1 cellular context compared by ENCODE assay signal in genomic region chr15:81001180-81002003, GRCh38.
TF ChIP-seq lines count a peak whose summit lies in the region.

No MANE protein-coding gene starts in this region.

TF ChIP-seq in K562, 482 proteins besides CTCF, POLR2A, EP300 and RAD21 (continued from another document and continues in another):
- TF ChIP-seq ZNF609 (CRISPR knock-in tag; IDR thresholded peaks at IDR 0.05; ENCODE audit: borderline replicate concordance), result no peak
- no peak for TF ChIP-seq ZBTB1 (CRISPR knock-in tag; IDR thresholded peaks at IDR 0.05; ENCODE audit: borderline replicate concordance, low read depth)
- TF ChIP-seq SREBF1 (IDR thresholded peaks at IDR 0.05; ENCODE audit: borderline replicate concordance, low read depth, low read length), result no peak
- TF ChIP-seq NONO (IDR thresholded peaks at IDR 0.05; ENCODE audit: low read depth in 2 of 2, low read length in 1 of 2), result peak in 1 of 2 experiments; percentile 57; a peak in 2 of 4 replicates
- TF ChIP-seq WHSC1 (IDR thresholded peaks at IDR 0.05; ENCODE audit: low read length), result no peak
- TF ChIP-seq HNRNPL (IDR thresholded peaks at IDR 0.05; ENCODE audit: low read depth, low read length), result no peak
- peak in 1 of 2 experiments; percentile 57; a peak in 1 of 4 replicates for TF ChIP-seq TEAD1 (CRISPR knock-in tag; IDR thresholded peaks at IDR 0.05)
- no peak for TF ChIP-seq CSDE1 (IDR thresholded peaks at IDR 0.05)
- TF ChIP-seq CBFB (CRISPR knock-in tag; IDR thresholded peaks at IDR 0.05), result no peak
- TF ChIP-seq POLR2H (tag; IDR thresholded peaks at IDR 0.05; ENCODE audit: low read depth), result no peak
- TF ChIP-seq KDM5B (IDR thresholded peaks at IDR 0.05; ENCODE audit: insufficient replicate concordance, low read depth, low read length), result no peak
- TF ChIP-seq HEY1 (CRISPR knock-in tag; IDR thresholded peaks at IDR 0.05; ENCODE audit: borderline replicate concordance), result no peak
- TF ChIP-seq ZNF224 (CRISPR knock-in tag; IDR thresholded peaks at IDR 0.05), result no peak; the same call in 1 of the 2 replicates
- no peak for TF ChIP-seq ZNF584 (CRISPR knock-in tag; IDR thresholded peaks at IDR 0.05; ENCODE audit: low read depth)
- peak; percentile 40 for TF ChIP-seq CHD1 (IDR thresholded peaks at IDR 0.05; ENCODE audit: low read length)
- no peak for TF ChIP-seq IRF1 (CRISPR knock-in tag; IDR thresholded peaks at IDR 0.05; ENCODE audit: borderline replicate concordance)
- TF ChIP-seq SMAD4 (CRISPR knock-in tag; conservative IDR thresholded peaks at IDR 0.05), result peak; percentile 85
- peak in 1 of 2 experiments; percentile 38; a peak in 1 of 4 replicates for TF ChIP-seq ZNF639 (CRISPR knock-in tag; conservative IDR thresholded peaks at IDR 0.05 in 1 of 2, IDR thresholded peaks at IDR 0.05 in 1 of 2)
- TF ChIP-seq KLF10 (CRISPR knock-in tag; IDR thresholded peaks at IDR 0.05), result no peak
- peak; percentile 95 for TF ChIP-seq CTBP1 (IDR thresholded peaks at IDR 0.05; ENCODE audit: borderline replicate concordance)
- TF ChIP-seq MYBL2 (IDR thresholded peaks at IDR 0.05; ENCODE audit: low read depth), result no peak
- no peak for TF ChIP-seq MYBL2 (CRISPR knock-in tag; IDR thresholded peaks at IDR 0.05; ENCODE audit: borderline replicate concordance)
- TF ChIP-seq ZNF57 (CRISPR knock-in tag; IDR thresholded peaks at IDR 0.05), result no peak
- no peak for TF ChIP-seq SRF (CRISPR knock-in tag; IDR thresholded peaks at IDR 0.05)
- TF ChIP-seq BCOR (IDR thresholded peaks at IDR 0.05), result no peak
- no peak for TF ChIP-seq ETV5 (CRISPR knock-in tag; IDR thresholded peaks at IDR 0.05; ENCODE audit: low read depth)
- TF ChIP-seq TRIM24 (IDR thresholded peaks at IDR 0.05), result no peak
- no peak for TF ChIP-seq EGR1 (conservative IDR thresholded peaks at IDR 0.05)
- TF ChIP-seq NFE2 (IDR thresholded peaks at IDR 0.05; ENCODE audit: low read depth), result no peak
- TF ChIP-seq NEUROD1 (IDR thresholded peaks at IDR 0.05; ENCODE audit: borderline replicate concordance, low read depth, low read length, partially characterized antibody), result no peak
- TF ChIP-seq ZNF830 (CRISPR knock-in tag; IDR thresholded peaks at IDR 0.05), result no peak
- peak; percentile 66; the same call in 1 of the 2 replicates for TF ChIP-seq E2F3 (CRISPR knock-in tag; IDR thresholded peaks at IDR 0.05)
- TF ChIP-seq CREB3L1 (IDR thresholded peaks at IDR 0.05; ENCODE audit: borderline replicate concordance, low read depth), result peak; percentile 62; the same call in 1 of the 2 replicates
- TF ChIP-seq CREB1 (IDR thresholded peaks at IDR 0.05), result peak; percentile 65; the same call in 1 of the 2 replicates
- no peak; the same call in 1 of the 2 replicates for TF ChIP-seq CREB1 (CRISPR knock-in tag; IDR thresholded peaks at IDR 0.05)
- TF ChIP-seq TGIF2 (CRISPR knock-in tag; IDR thresholded peaks at IDR 0.05), result no peak; the same call in 1 of the 2 replicates
- TF ChIP-seq PTRF (tag; IDR thresholded peaks at IDR 0.05), result no peak
- TF ChIP-seq HCFC1 (IDR thresholded peaks at IDR 0.05; ENCODE audit: low read depth, low read length), result no peak
- peak; percentile 61 for TF ChIP-seq FIP1L1 (IDR thresholded peaks at IDR 0.05; ENCODE audit: low read depth, low read length, poor library complexity, severe bottlenecking)
- TF ChIP-seq RAD51 (IDR thresholded peaks at IDR 0.05; ENCODE audit: borderline replicate concordance, low read depth), result no peak
- no peak for TF ChIP-seq SNAPC5 (CRISPR knock-in tag; IDR thresholded peaks at IDR 0.05)
- TF ChIP-seq HOMEZ (CRISPR knock-in tag; IDR thresholded peaks at IDR 0.05), result no peak
- TF ChIP-seq ZC3H4 (CRISPR knock-in tag; IDR thresholded peaks at IDR 0.05; ENCODE audit: borderline replicate concordance), result no peak
- no peak for TF ChIP-seq POLR3A (IDR thresholded peaks at IDR 0.05; ENCODE audit: borderline replicate concordance, extremely low read depth, insufficient read depth, insufficient read length)
- no peak for TF ChIP-seq IRF9 (tag; IDR thresholded peaks at IDR 0.05)
- TF ChIP-seq NUFIP1 (IDR thresholded peaks at IDR 0.05; ENCODE audit: partially characterized antibody), result no peak
- TF ChIP-seq ZZZ3 (IDR thresholded peaks at IDR 0.05), result no peak
- no peak for TF ChIP-seq STAT5B (CRISPR knock-in tag; IDR thresholded peaks at IDR 0.05)
- 0 out of 2 replicates have a peak, but pooled peaks have one; percentile 2 for TF ChIP-seq MTA3 (IDR thresholded peaks at IDR 0.05; ENCODE audit: borderline replicate concordance)
- no peak for TF ChIP-seq ZSCAN29 (IDR thresholded peaks at IDR 0.05)
- TF ChIP-seq RREB1 (CRISPR knock-in tag; IDR thresholded peaks at IDR 0.05), result no peak
- no peak for TF ChIP-seq DEAF1 (CRISPR knock-in tag; IDR thresholded peaks at IDR 0.05)
- TF ChIP-seq TFAM (CRISPR knock-in tag; conservative IDR thresholded peaks at IDR 0.05), result no peak
